ENCODE assay signal across 1 cellular context in genomic region chr12:105931762-105932587, GRCh38.
TF ChIP-seq lines count a peak whose summit lies in the region.

No MANE protein-coding gene starts in this region.

TF ChIP-seq in SK-N-SH, 30 proteins besides CTCF, POLR2A, EP300 and RAD21 (continued from another document):
- TF ChIP-seq ZBTB33 (IDR thresholded peaks at IDR 0.05; ENCODE audit: borderline replicate concordance, low read depth) (no peak), FOXM1 (IDR thresholded peaks at IDR 0.05; ENCODE audit: low read depth) (no peak), FOXJ3 (CRISPR knock-in tag; IDR thresholded peaks at IDR 0.05) (no peak), YY1 (IDR thresholded peaks at IDR 0.05; ENCODE audit: low read depth) (no peak), SMC3 (IDR thresholded peaks at IDR 0.05; ENCODE audit: low read depth, low read length) (no peak), ELF1 (IDR thresholded peaks at IDR 0.05) (no peak), RXRA (IDR thresholded peaks at IDR 0.05; ENCODE audit: borderline replicate concordance, low read depth) (no peak), TAF1 (IDR thresholded peaks at IDR 0.05; ENCODE audit: borderline replicate concordance, low read depth, low read length) (no peak), NRF1 (IDR thresholded peaks at IDR 0.05; ENCODE audit: low read depth, low read length) (no peak), FOSL2 (IDR thresholded peaks at IDR 0.05; ENCODE audit: borderline replicate concordance, low read depth) (no peak), USF1 (IDR thresholded peaks at IDR 0.05; ENCODE audit: borderline replicate concordance, low read depth) (no peak), GABPA (IDR thresholded peaks at IDR 0.05; ENCODE audit: low read depth) (no peak)
